6 cellular contexts compared by ENCODE assay signal in genomic region chr6:108093781-108094180, GRCh38.
"Had no signal": no experiment of that assay in that cellular context is flagged by ENCODE, and none has a peak within 500 bp of the region (broad histone marks: within the 10 kb centered on the region; RNA-seq: fewer than 3 reads in every experiment).

No MANE protein-coding gene starts in this region.

- H3K4me1 Mint-ChIP-seq: IgD-negative memory B cell had no signal

- DNase-seq: IMR-90, KBM-7 had no signal

- H3K4me3 Mint-ChIP-seq: IgD-negative memory B cell had no signal

- ATAC-seq: HepG2, K562 had no signal

- H3K9me3 Mint-ChIP-seq: IgD-negative memory B cell had no signal

- H3K27ac ChIP-seq: HL-60 had no signal

- H3K36me3 Mint-ChIP-seq: IgD-negative memory B cell had no signal

- H3K4me3 ChIP-seq: K562 had no signal
